20 cellular contexts compared by ENCODE assay signal in the genomic region with DNA sequence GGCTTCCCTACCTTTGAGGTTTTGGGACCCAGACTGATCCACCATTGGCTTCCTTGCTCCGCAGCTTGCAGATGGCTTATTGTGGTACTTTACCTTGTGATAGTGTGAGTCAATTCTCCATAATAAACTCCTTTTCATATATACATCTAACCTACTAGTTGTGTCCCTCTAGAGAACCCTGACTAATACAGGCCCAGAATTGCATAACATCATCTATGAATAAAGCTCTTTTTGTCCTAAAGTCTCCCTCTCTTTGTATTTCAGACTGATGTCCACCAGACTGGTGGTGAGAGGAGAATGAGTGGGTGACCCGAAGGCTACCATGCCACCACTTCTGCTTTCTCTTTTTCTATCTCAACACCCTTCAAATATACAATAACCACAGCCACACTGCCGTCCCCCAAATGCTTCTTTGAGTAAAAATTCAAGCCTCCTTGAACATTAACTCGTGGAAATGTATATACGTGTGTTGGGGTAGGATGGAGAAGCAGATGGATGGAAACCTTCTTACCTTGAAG.
"Had no signal": no experiment of that assay in that cellular context is flagged by ENCODE, and none has a peak within 500 bp of the region (broad histone marks: within the 10 kb centered on the region; RNA-seq: fewer than 3 reads in every experiment).

No MANE protein-coding gene starts in this region.

- H3K36me3 Mint-ChIP-seq: stimulated activated effector memory CD8-positive, alpha-beta T cell treated with anti-CD3 and anti-CD28 coated beads, Interleukin-12 subunit alpha, Interleukin-12 subunit beta, amount 100 ng/mL, for 72 hours had no signal

- H3K27me3 ChIP-seq: esophagus muscularis mucosa, foreskin keratinocyte, hepatocyte, neutrophil, right lobe of liver, tibial artery, upper lobe of left lung, uterus had no signal

- H3K27ac Mint-ChIP-seq: naive thymus-derived CD4-positive, alpha-beta T cell; stimulated activated effector memory CD8-positive, alpha-beta T cell treated with anti-CD3 and anti-CD28 coated beads, Interleukin-12 subunit alpha, Interleukin-12 subunit beta, amount 100 ng/mL, for 72 hours had no signal

- H3K9me3 ChIP-seq: esophagus muscularis mucosa, neutrophil, psoas muscle, right lobe of liver, tibial artery, upper lobe of left lung, uterus had no signal

- H3K4me3 Mint-ChIP-seq: naive thymus-derived CD4-positive, alpha-beta T cell; stimulated activated effector memory CD8-positive, alpha-beta T cell treated with anti-CD3 and anti-CD28 coated beads, Interleukin-12 subunit alpha, Interleukin-12 subunit beta, amount 100 ng/mL, for 72 hours had no signal

- H3K27ac ChIP-seq: epithelial cell of prostate, esophagus muscularis mucosa, foreskin keratinocyte, hepatocyte, neutrophil, psoas muscle, right lobe of liver, tibial artery, upper lobe of left lung, uterus had no signal

- DNase-seq: effector memory CD4-positive, alpha-beta T cell; head of caudate nucleus; kidney glomerular epithelial cell; naive thymus-derived CD4-positive, alpha-beta T cell; psoas muscle; right lobe of liver; stimulated activated CD4-positive, alpha-beta T cell treated with anti-CD3 and anti-CD28 coated beads, Interleukin-4, amount 100 ng/mL, for 1 hour; stimulated activated CD8-positive, alpha-beta memory T cell treated with anti-CD3 and anti-CD28 coated beads, Interleukin-4, amount 100 ng/mL, for 48 hours; stimulated activated naive CD8-positive, alpha-beta T cell treated with anti-CD3 and anti-CD28 coated beads, Interleukin-15, Interleukin-2, amounts not matched to agents 100 U/mL and 50 U/mL, for 24 hours; tibial artery; upper lobe of left lung; uterus had no signal

- ATAC-seq: foreskin keratinocyte; naive thymus-derived CD4-positive, alpha-beta T cell; psoas muscle; right lobe of liver; stimulated activated effector memory CD8-positive, alpha-beta T cell treated with anti-CD3 and anti-CD28 coated beads, Interleukin-12 subunit alpha, Interleukin-12 subunit beta, amount 100 ng/mL, for 72 hours; stimulated activated naive CD8-positive, alpha-beta T cell treated with anti-CD3 and anti-CD28 coated beads, Interleukin-15, Interleukin-2, amounts not matched to agents 100 U/mL and 50 U/mL, for 24 hours had no signal

- H3K79me2 ChIP-seq: hepatocyte had no signal

- H3K4me3 ChIP-seq: esophagus muscularis mucosa, hepatocyte, psoas muscle, right lobe of liver, tibial artery, upper lobe of left lung, uterus had no signal

- H2AFZ ChIP-seq: hepatocyte had no signal

- H3K4me2 ChIP-seq: hepatocyte had no signal

- H3K9me3 Mint-ChIP-seq: stimulated activated effector memory CD8-positive, alpha-beta T cell treated with anti-CD3 and anti-CD28 coated beads, Interleukin-12 subunit alpha, Interleukin-12 subunit beta, amount 100 ng/mL, for 72 hours had no signal

- H3K4me1 Mint-ChIP-seq: naive thymus-derived CD4-positive, alpha-beta T cell; stimulated activated effector memory CD8-positive, alpha-beta T cell treated with anti-CD3 and anti-CD28 coated beads, Interleukin-12 subunit alpha, Interleukin-12 subunit beta, amount 100 ng/mL, for 72 hours had no signal

- H3K4me1 ChIP-seq: foreskin keratinocyte, psoas muscle, upper lobe of left lung, uterus had no signal

- H3K36me3 ChIP-seq: esophagus muscularis mucosa, neutrophil, right lobe of liver, tibial artery, upper lobe of left lung, uterus had no signal

- FAIRE-seq: endometrium, islet of Langerhans had no signal
